27 cellular contexts compared by ENCODE assay signal in genomic region chr14:85744573-85744972, GRCh38.
DNase-seq lines count a peak whose midpoint lies in the region; TF ChIP-seq lines count a peak whose summit lies in the region.
"Had no signal": no experiment of that assay in that cellular context is flagged by ENCODE, and none has a peak within 500 bp of the region (broad histone marks: within the 10 kb centered on the region; RNA-seq: fewer than 3 reads in every experiment).

No MANE protein-coding gene starts in this region.

- no peaks in the 10 kb centered on the region for H3K27me3 ChIP-seq in neural cell (ENCODE audit: insufficient read depth, low read depth, low read length)
- H3K27me3 ChIP-seq: BE2C; BLaER1; BLaER1 treated with 17β-estradiol and CSF1 and Interleukin-3, amounts not matched to agents 10 nM and 100 nM had no signal

- H3K9ac ChIP-seq in neural cell (ENCODE audit: low read length), result no peak overlapping the region
- H3K9ac ChIP-seq: BLaER1; BLaER1 treated with 17β-estradiol and CSF1 and Interleukin-3, amounts not matched to agents 10 nM and 100 nM had no signal

- H2AFZ ChIP-seq in neural cell (ENCODE audit: low read depth, low read length), result no peak overlapping the region

- no peak for TF ChIP-seq RAD21 in neural cell (conservative IDR thresholded peaks at IDR 0.05)

- H3K79me2 ChIP-seq in neural cell (replicated peaks; ENCODE audit: insufficient read depth, low read length), result no peaks in the 10 kb centered on the region

- no peaks in the 10 kb centered on the region for H3K36me3 ChIP-seq in neural cell (ENCODE audit: insufficient read depth, low read length)
- H3K36me3 ChIP-seq: BE2C; BLaER1; BLaER1 treated with 17β-estradiol and CSF1 and Interleukin-3, amounts not matched to agents 10 nM and 100 nM had no signal

- no peaks in the 10 kb centered on the region for H3K9me2 ChIP-seq in neural cell (ENCODE audit: insufficient read depth, low read length)

- no peaks in the 10 kb centered on the region for H4K20me1 ChIP-seq in neural cell (ENCODE audit: insufficient read depth)
- H4K20me1 ChIP-seq: BLaER1; BLaER1 treated with 17β-estradiol and CSF1 and Interleukin-3, amounts not matched to agents 10 nM and 100 nM had no signal

- H3F3A ChIP-seq in neural cell (ENCODE audit: insufficient read depth, low read length, poor library complexity, severe bottlenecking), result no peaks in the 10 kb centered on the region

- no peak overlapping the region for H3K4me2 ChIP-seq in neural cell (ENCODE audit: low read length)
- H3K4me2 ChIP-seq: A549; BLaER1; BLaER1 treated with 17β-estradiol and CSF1 and Interleukin-3, amounts not matched to agents 10 nM and 100 nM had no signal

- no peak overlapping the region for H3K4me3 ChIP-seq in neural cell (ENCODE audit: low read length)
- H3K4me3 ChIP-seq: A549; BLaER1; BLaER1 treated with 17β-estradiol and CSF1 and Interleukin-3, amounts not matched to agents 10 nM and 100 nM had no signal

- no peaks in the 10 kb centered on the region for H3K9me3 ChIP-seq in neural cell (ENCODE audit: low read length)
- H3K9me3 ChIP-seq: A549; BE2C; BLaER1; BLaER1 treated with 17β-estradiol and CSF1 and Interleukin-3, amounts not matched to agents 10 nM and 100 nM; Caco-2 had no signal

- TF ChIP-seq CTCF in neural cell (IDR thresholded peaks at IDR 0.05; ENCODE audit: poor library complexity, severe bottlenecking), result no peak

- DNase-seq in effector CD8-positive, alpha-beta T cell (lab: John Stamatoyannopoulos, UW), result no peak
- DNase-seq: 8988T; ACHN; AML-193; BE2C; C1 segment of cervical spinal cord; Caco-2; Calu3; CD4-positive, alpha-beta memory T cell; CD4-positive, alpha-beta T cell; CD4-positive, CD25-positive, alpha-beta regulatory T cell; CD8-positive, alpha-beta memory T cell; CD8-positive, alpha-beta T cell; COR-L47; DMS 273 treated with DMSO at 0.1 percent for 48 hours; DMS153; DMS53; DMS79; DMS79 treated with DMSO at 0.1 percent for 48 hours; DND-41; EL had no signal

- TF ChIP-seq EP300 in neural cell (conservative IDR thresholded peaks at IDR 0.05; ENCODE audit: poor library complexity, severe bottlenecking), result peak; percentile 91

- H3K27ac ChIP-seq in neural cell (ENCODE audit: low read length), result peak overlapping the region; percentile 76
- H3K27ac ChIP-seq: 22Rv1; A549; BLaER1; BLaER1 treated with 17β-estradiol and CSF1 and Interleukin-3, amounts not matched to agents 10 nM and 100 nM; C4-2B had no signal

TF ChIP-seq in neural cell, 6 proteins besides CTCF, POLR2A, EP300 and RAD21:
- no peak for TF ChIP-seq SMC3 (conservative IDR thresholded peaks at IDR 0.05; ENCODE audit: poor library complexity)
- TF ChIP-seq, protein P1, sequence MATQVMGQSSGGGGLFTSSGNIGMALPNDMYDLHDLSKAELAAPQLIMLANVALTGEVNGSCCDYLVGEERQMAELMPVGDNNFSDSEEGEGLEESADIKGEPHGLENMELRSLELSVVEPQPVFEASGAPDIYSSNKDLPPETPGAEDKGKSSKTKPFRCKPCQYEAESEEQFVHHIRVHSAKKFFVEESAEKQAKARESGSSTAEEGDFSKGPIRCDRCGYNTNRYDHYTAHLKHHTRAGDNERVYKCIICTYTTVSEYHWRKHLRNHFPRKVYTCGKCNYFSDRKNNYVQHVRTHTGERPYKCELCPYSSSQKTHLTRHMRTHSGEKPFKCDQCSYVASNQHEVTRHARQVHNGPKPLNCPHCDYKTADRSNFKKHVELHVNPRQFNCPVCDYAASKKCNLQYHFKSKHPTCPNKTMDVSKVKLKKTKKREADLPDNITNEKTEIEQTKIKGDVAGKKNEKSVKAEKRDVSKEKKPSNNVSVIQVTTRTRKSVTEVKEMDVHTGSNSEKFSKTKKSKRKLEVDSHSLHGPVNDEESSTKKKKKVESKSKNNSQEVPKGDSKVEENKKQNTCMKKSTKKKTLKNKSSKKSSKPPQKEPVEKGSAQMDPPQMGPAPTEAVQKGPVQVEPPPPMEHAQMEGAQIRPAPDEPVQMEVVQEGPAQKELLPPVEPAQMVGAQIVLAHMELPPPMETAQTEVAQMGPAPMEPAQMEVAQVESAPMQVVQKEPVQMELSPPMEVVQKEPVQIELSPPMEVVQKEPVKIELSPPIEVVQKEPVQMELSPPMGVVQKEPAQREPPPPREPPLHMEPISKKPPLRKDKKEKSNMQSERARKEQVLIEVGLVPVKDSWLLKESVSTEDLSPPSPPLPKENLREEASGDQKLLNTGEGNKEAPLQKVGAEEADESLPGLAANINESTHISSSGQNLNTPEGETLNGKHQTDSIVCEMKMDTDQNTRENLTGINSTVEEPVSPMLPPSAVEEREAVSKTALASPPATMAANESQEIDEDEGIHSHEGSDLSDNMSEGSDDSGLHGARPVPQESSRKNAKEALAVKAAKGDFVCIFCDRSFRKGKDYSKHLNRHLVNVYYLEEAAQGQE (IDR thresholded peaks at IDR 0.05; ENCODE audit: borderline replicate concordance), result peak; percentile 37
